ENCODE assay signal across 13 cellular contexts in genomic region chr1:37998089-37998808, GRCh38. TPM values are rescaled to one million over a fixed set of nuclear protein-coding genes. Genes with fewer than 3 reads are reported as not detected.
A peak's percentile ranks its signal among the peaks of the same experiment; 100 is the strongest.
DNase-seq lines count a peak whose midpoint lies in the region; ATAC-seq and TF ChIP-seq lines count a peak whose summit lies in the region.
"Had no signal": no experiment of that assay in that cellular context is flagged by ENCODE, and none has a peak within 500 bp of the region (broad histone marks: within the 10 kb centered on the region; RNA-seq: fewer than 3 reads in every experiment).

No MANE protein-coding gene starts in this region.

- H3K27me3 ChIP-seq in lung (ENCODE audit: control insufficient read depth, insufficient read depth) (no peaks in the 10 kb centered on the region), thoracic aorta (replicated peaks; ENCODE audit: insufficient read depth) (no peaks in the 10 kb centered on the region)
- H3K27me3 ChIP-seq: adrenal gland had no signal

- H3K4me1 ChIP-seq in lung (ENCODE audit: control insufficient read depth in 2 of 2, insufficient read depth in 2 of 2, low read length in 2 of 2), result peaks cover 0 to 36% of the 10 kb centered on the region in 2 donors
- peaks cover 57 to 74% of the 10 kb centered on the region in 2 donors for H3K4me1 ChIP-seq in thoracic aorta (ENCODE audit: control insufficient read depth in 1 of 2, low read depth in 2 of 2)

- intact Hi-C loops in activated CD4-positive, alpha-beta T cell treated with anti-CD3 and anti-CD28 coated beads, Interleukin-2, amount 10 ng/mL, durations not matched to agents 24 days and 14 days (cut with micrococcal nuclease), result loop anchor here (5.0 to 10.0 kb wide), 2 partner anchors 66 to 303 kb away; partner anchors contain the start of gene CDCA8

- H3K27me3 Mint-ChIP-seq in activated CD4-positive, alpha-beta T cell treated with anti-CD3 and anti-CD28 coated beads, Interleukin-2, amount 10 ng/mL, durations not matched to agents 24 days and 14 days, result no peaks in the 10 kb centered on the region
- no peaks in the 10 kb centered on the region for H3K27me3 Mint-ChIP-seq in activated T-helper 17 cell treated with anti-CD3 and anti-CD28 coated beads, Interleukin-2, amount 50 U/mL, for 72 hours
- H3K27me3 Mint-ChIP-seq: activated CD4-positive, alpha-beta memory T cell treated with anti-CD3 and anti-CD28 coated beads, Interleukin-2, amount 10 ng/mL, durations not matched to agents 7 days and 5 days had no signal

- H3K36me3 ChIP-seq in lung (ENCODE audit: control insufficient read depth in 2 of 2, insufficient read depth in 2 of 2, low read length in 2 of 2) (peaks cover 0 to 9% of the 10 kb centered on the region in 2 donors), thoracic aorta (peaks cover 7% of the 10 kb centered on the region)

- peak overlapping the region; percentile 75 to 95 for H3K27ac ChIP-seq in lung (ENCODE audit: low read depth in 1 of 2, low read length in 1 of 2)
- H3K27ac ChIP-seq in thoracic aorta, result peak overlapping the region; percentile 96 to 97

- H3K9me3 ChIP-seq in lung (ENCODE audit: control insufficient read depth in 2 of 2, insufficient read depth in 1 of 2, low read length in 1 of 2) (peaks cover 0 to 2% of the 10 kb centered on the region in 2 donors), thoracic aorta (no peaks in the 10 kb centered on the region)
- H3K9me3 ChIP-seq: adrenal gland had no signal

- H3K36me3 Mint-ChIP-seq in activated CD4-positive, alpha-beta T cell treated with anti-CD3 and anti-CD28 coated beads, Interleukin-2, amount 10 ng/mL, durations not matched to agents 24 days and 14 days (ENCODE audit: low read depth), result peaks cover 41% of the 10 kb centered on the region
- peaks cover 18% of the 10 kb centered on the region for H3K36me3 Mint-ChIP-seq in activated T-helper 17 cell treated with anti-CD3 and anti-CD28 coated beads, Interleukin-2, amount 50 U/mL, for 72 hours (ENCODE audit: low read depth)

- H3K27ac Mint-ChIP-seq in activated CD4-positive, alpha-beta T cell treated with anti-CD3 and anti-CD28 coated beads, Interleukin-2, amount 10 ng/mL, durations not matched to agents 24 days and 14 days, result peak overlapping the region; percentile 59
- H3K27ac Mint-ChIP-seq in activated T-helper 17 cell treated with anti-CD3 and anti-CD28 coated beads, Interleukin-2, amount 50 U/mL, for 72 hours, result peak overlapping the region; percentile 97

- H3K4me3 ChIP-seq in lung, result no peak overlapping the region
- no peak overlapping the region for H3K4me3 ChIP-seq in thoracic aorta

- WGBS in lung, 2 donors, result 83 to 86% methylated on average over 9 of the region's 9 CpGs

- ATAC-seq in activated T-helper 17 cell treated with anti-CD3 and anti-CD28 coated beads, Interleukin-2, amount 50 U/mL, for 72 hours (replicated peaks), result no peak
- ATAC-seq in lung (ENCODE audit: insufficient read depth, low FRiP score), result no peak
- no peak for ATAC-seq in thoracic aorta (ENCODE audit: insufficient number of reproducible peaks, low FRiP score, low read depth)
- ATAC-seq in HG02852 (IDR thresholded peaks at IDR 0.05; ENCODE audit: unreplicated experiment), result no peak
- no peak for ATAC-seq in GM19351 (IDR thresholded peaks at IDR 0.05; ENCODE audit: unreplicated experiment)

- TF ChIP-seq CTCF in lung (IDR thresholded peaks at IDR 0.05; ENCODE audit: control extremely low read depth, extremely low read depth), result no peak
- TF ChIP-seq CTCF in thoracic aorta (IDR thresholded peaks at IDR 0.05), result no peak

- H3K9me3 Mint-ChIP-seq in activated CD4-positive, alpha-beta T cell treated with anti-CD3 and anti-CD28 coated beads, Interleukin-2, amount 10 ng/mL, durations not matched to agents 24 days and 14 days, result no peaks in the 10 kb centered on the region
- H3K9me3 Mint-ChIP-seq in activated T-helper 17 cell treated with anti-CD3 and anti-CD28 coated beads, Interleukin-2, amount 50 U/mL, for 72 hours, result no peaks in the 10 kb centered on the region
- H3K9me3 Mint-ChIP-seq: activated CD4-positive, alpha-beta memory T cell treated with anti-CD3 and anti-CD28 coated beads, Interleukin-2, amount 10 ng/mL, durations not matched to agents 7 days and 5 days had no signal

- H3K4me1 Mint-ChIP-seq in activated CD4-positive, alpha-beta T cell treated with anti-CD3 and anti-CD28 coated beads, Interleukin-2, amount 10 ng/mL, durations not matched to agents 24 days and 14 days, result peaks cover 53% of the 10 kb centered on the region
- H3K4me1 Mint-ChIP-seq in activated T-helper 17 cell treated with anti-CD3 and anti-CD28 coated beads, Interleukin-2, amount 50 U/mL, for 72 hours, result peaks cover 29% of the 10 kb centered on the region

- peak overlapping the region; percentile 1 for H3K4me3 Mint-ChIP-seq in activated CD4-positive, alpha-beta T cell treated with anti-CD3 and anti-CD28 coated beads, Interleukin-2, amount 10 ng/mL, durations not matched to agents 24 days and 14 days
- H3K4me3 Mint-ChIP-seq in activated T-helper 17 cell treated with anti-CD3 and anti-CD28 coated beads, Interleukin-2, amount 50 U/mL, for 72 hours, result no peak overlapping the region
- H3K4me3 Mint-ChIP-seq: activated CD4-positive, alpha-beta memory T cell treated with anti-CD3 and anti-CD28 coated beads, Interleukin-2, amount 10 ng/mL, durations not matched to agents 7 days and 5 days had no signal

- no peak for DNase-seq in activated CD4-positive, alpha-beta T cell treated with anti-CD3 and anti-CD28 coated beads, Interleukin-2, amount 10 ng/mL, durations not matched to agents 24 days and 14 days
- no peak for DNase-seq in activated CD4-positive, alpha-beta T cell treated with anti-CD3 and anti-CD28 coated beads, Interleukin-2, amount 50 U/mL, for 4 hours
- DNase-seq in lung (ENCODE audit: low spot score) (no peak), thoracic aorta (ENCODE audit: low spot score) (no peak), AML-193 (lab: John Stamatoyannopoulos, UW) (no peak)
- DNase-seq: activated CD4-positive, alpha-beta memory T cell treated with anti-CD3 and anti-CD28 coated beads, Interleukin-2, amount 10 ng/mL, durations not matched to agents 7 days and 5 days; adrenal gland; effector CD4-positive, alpha-beta T cell; NCI-H69; substantia nigra had no signal

RNA-seq across cellular contexts. Expression of gene FHL3, which starts 7.1 kb away (rescaled TPM):
- 40.8 and 41.9 TPM in 2 replicates for total RNA-seq in activated CD4-positive, alpha-beta T cell treated with anti-CD3 and anti-CD28 coated beads, Interleukin-2, amount 10 ng/mL, durations not matched to agents 24 days and 14 days
- 10 to 100 TPM in 1 of 2 donors, 1 to 10 TPM in 1; 8.6 to 15.5 TPM for total RNA-seq in activated T-helper 17 cell treated with anti-CD3 and anti-CD28 coated beads, Interleukin-2, amount 50 U/mL, for 72 hours
- 10 to 100 TPM in 1 of 2 donors, 1 to 10 TPM in 1; 10.0 to 26.0 TPM for total RNA-seq in lung
- 10 to 100 TPM; 21.8 to 33.1 TPM for polyA plus RNA-seq in lung
- total RNA-seq in thoracic aorta, result 10 to 100 TPM; 57.0 to 90.7 TPM

RNA-seq across cellular contexts. Expression of gene SF3A3, which starts 8.4 kb away (rescaled TPM):
- total RNA-seq in activated CD4-positive, alpha-beta T cell treated with anti-CD3 and anti-CD28 coated beads, Interleukin-2, amount 10 ng/mL, durations not matched to agents 24 days and 14 days, result 132 and 144 TPM in 2 replicates
- 100 to 1,000 TPM in 1 of 2 donors, 10 to 100 TPM in 1; 77.5 to 129 TPM for total RNA-seq in activated T-helper 17 cell treated with anti-CD3 and anti-CD28 coated beads, Interleukin-2, amount 50 U/mL, for 72 hours
- total RNA-seq in lung, result 10 to 100 TPM; 39.9 to 79.0 TPM
- polyA plus RNA-seq in lung, result 10 to 100 TPM; 19.1 to 30.6 TPM
- 10 to 100 TPM; 31.8 to 61.3 TPM for total RNA-seq in thoracic aorta

RNA-seq across cellular contexts. Expression of gene UTP11, which starts 14.3 kb away (rescaled TPM):
- total RNA-seq in activated CD4-positive, alpha-beta T cell treated with anti-CD3 and anti-CD28 coated beads, Interleukin-2, amount 10 ng/mL, durations not matched to agents 24 days and 14 days, result 99.5 and 111 TPM in 2 replicates
- total RNA-seq in activated T-helper 17 cell treated with anti-CD3 and anti-CD28 coated beads, Interleukin-2, amount 50 U/mL, for 72 hours, result 10 to 100 TPM; 41.1 to 60.8 TPM
- 10 to 100 TPM; 27.3 to 31.2 TPM for total RNA-seq in lung
- 10 to 100 TPM; 31.0 to 33.7 TPM for polyA plus RNA-seq in lung
- 10 to 100 TPM; 14.6 to 76.9 TPM for total RNA-seq in thoracic aorta

RNA-seq across cellular contexts. Expression of gene POU3F1, which starts 48.3 kb away (rescaled TPM):
- total RNA-seq in activated CD4-positive, alpha-beta T cell treated with anti-CD3 and anti-CD28 coated beads, Interleukin-2, amount 10 ng/mL, durations not matched to agents 24 days and 14 days, result 1.4 and 1.5 TPM in 2 replicates
- under 1 TPM; 0.11 TPM for total RNA-seq in activated T-helper 17 cell treated with anti-CD3 and anti-CD28 coated beads, Interleukin-2, amount 50 U/mL, for 72 hours
- total RNA-seq in lung (under 1 TPM; 0.15 to 0.20 TPM), thoracic aorta (not detected)
- polyA plus RNA-seq in lung, result under 1 TPM; 0.04 to 0.18 TPM
- total RNA-seq: activated CD4-positive, alpha-beta memory T cell treated with anti-CD3 and anti-CD28 coated beads, Interleukin-2, amount 10 ng/mL, durations not matched to agents 7 days and 5 days had no signal

RNA-seq across cellular contexts. Expression of gene INPP5B, which starts 51.4 kb away (rescaled TPM):
- total RNA-seq in activated CD4-positive, alpha-beta T cell treated with anti-CD3 and anti-CD28 coated beads, Interleukin-2, amount 10 ng/mL, durations not matched to agents 24 days and 14 days, result 23.8 and 27.2 TPM in 2 replicates
- total RNA-seq in activated T-helper 17 cell treated with anti-CD3 and anti-CD28 coated beads, Interleukin-2, amount 50 U/mL, for 72 hours, result 10 to 100 TPM; 21.6 to 26.9 TPM
- total RNA-seq in lung, result 10 to 100 TPM; 30.3 to 40.8 TPM
- 10 to 100 TPM in 1 of 2 donors, 1 to 10 TPM in 1; 9.2 to 24.1 TPM for polyA plus RNA-seq in lung
- 10 to 100 TPM; 44.2 to 44.5 TPM for total RNA-seq in thoracic aorta
